ENCODE assay signal across 12 cellular contexts in the genomic region with DNA sequence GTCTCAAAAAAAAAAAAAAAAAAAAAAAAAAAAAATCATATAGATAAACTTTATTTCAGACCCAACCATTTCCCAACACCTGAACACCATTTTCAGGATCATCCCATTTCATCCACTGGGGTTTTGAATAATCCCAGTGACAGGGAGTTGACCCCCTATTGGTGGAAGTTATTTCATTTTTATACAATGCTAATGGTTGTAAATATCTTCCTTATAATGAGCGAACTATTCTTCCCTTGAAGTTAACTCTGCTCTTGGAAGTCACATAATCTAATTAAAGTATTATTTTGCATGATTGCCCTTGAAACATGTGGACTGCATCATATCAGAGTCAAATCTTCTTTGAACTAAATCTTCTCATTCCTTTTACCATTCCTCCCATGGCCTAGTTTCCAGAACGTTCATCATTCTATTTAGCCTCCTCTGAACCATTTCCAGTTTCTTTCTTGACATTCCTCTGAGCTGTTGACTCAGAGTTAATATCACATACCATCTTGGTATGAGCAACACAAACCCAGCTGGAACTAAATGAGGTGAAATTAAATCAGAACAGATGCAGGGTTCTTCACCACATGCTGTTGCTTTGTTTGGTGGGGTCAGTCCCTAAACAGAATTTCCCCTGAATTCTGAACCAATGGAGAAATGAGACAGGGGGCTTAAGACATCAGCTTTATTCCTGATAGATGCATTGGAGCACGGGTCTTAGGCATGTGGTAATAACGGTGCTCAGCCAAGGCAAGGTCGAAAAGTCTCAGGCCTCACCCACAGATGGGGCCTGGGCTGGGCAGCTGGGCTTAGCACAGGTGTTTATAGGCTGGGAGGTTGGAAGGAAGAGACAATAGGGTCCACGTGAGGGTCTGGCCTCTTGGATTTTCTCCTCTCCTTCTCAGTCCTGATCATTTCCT. TPM values are rescaled to one million over a fixed set of nuclear protein-coding genes. Genes with fewer than 3 reads are reported as not detected.
DNase-seq lines count a peak whose midpoint lies in the region; ATAC-seq lines count a peak whose summit lies in the region.
"Had no signal": no experiment of that assay in that cellular context is flagged by ENCODE, and none has a peak within 500 bp of the region (broad histone marks: within the 10 kb centered on the region; RNA-seq: fewer than 3 reads in every experiment).

No MANE protein-coding gene starts in this region.

- DNase-seq in AG08396 (ENCODE audit: low spot score) (peak; percentile 61), NCI-H226 (peak; percentile 61), epidermal melanocyte (ENCODE audit: insufficient read length, low spot score) (peak; percentile 50), mesenchymal stem cell (peak; percentile 40), superior temporal gyrus (ENCODE audit: extremely low spot score) (no peak), GM19240 (ENCODE audit: insufficient read length, low spot score) (no peak)
- no peak for DNase-seq in stimulated activated CD8-positive, alpha-beta memory T cell treated with anti-CD3 and anti-CD28 coated beads, Interleukin-4, amount 100 ng/mL, for 48 hours
- DNase-seq: left ventricle myocardium inferior had no signal

- no peak overlapping the region for H3K23ac ChIP-seq in mesenchymal stem cell (ENCODE audit: low read length in 2 of 2)

- 65% methylated on average over 4 of the region's 6 CpGs for WGBS in mesenchymal stem cell

- no peak overlapping the region for H3K9ac ChIP-seq in mesenchymal stem cell (ENCODE audit: low read length)
- H3K9ac ChIP-seq: KMS-11 had no signal

- H3K4me3 ChIP-seq in mesenchymal stem cell (ENCODE audit: insufficient read depth in 1 of 2, low read depth in 1 of 2, low read length in 2 of 2) = no peak overlapping the region
- H3K4me3 ChIP-seq: gastroesophageal sphincter, left ventricle myocardium inferior had no signal

- no peak overlapping the region for H2BK15ac ChIP-seq in mesenchymal stem cell (ENCODE audit: low read depth, poor library complexity, severe bottlenecking)

- H2AK5ac ChIP-seq in mesenchymal stem cell (ENCODE audit: low read length, severe bottlenecking) = peak overlapping the region; percentile 60

- H4K91ac ChIP-seq in mesenchymal stem cell (ENCODE audit: low read length) = no peak overlapping the region

- no peak overlapping the region for H2BK120ac ChIP-seq in mesenchymal stem cell (ENCODE audit: low read depth, low read length)

- ATAC-seq in HG03354 (IDR thresholded peaks at IDR 0.05; ENCODE audit: poor library complexity, severe bottlenecking, unreplicated experiment) = no peak
- ATAC-seq: gastroesophageal sphincter had no signal

- H4K8ac ChIP-seq in mesenchymal stem cell (ENCODE audit: low read length) = no peak overlapping the region

- H3K4me2 ChIP-seq in mesenchymal stem cell (ENCODE audit: low read length, poor library complexity, severe bottlenecking) = no peak overlapping the region
- H3K4me2 ChIP-seq: KMS-11 had no signal

- peaks cover 10% of the 10 kb centered on the region for H3K4me1 ChIP-seq in mesenchymal stem cell (ENCODE audit: control insufficient read depth, insufficient read depth, low read depth, low read length)
- H3K4me1 ChIP-seq: gastroesophageal sphincter, left ventricle myocardium inferior had no signal

- no peaks in the 10 kb centered on the region for H3K9me3 ChIP-seq in mesenchymal stem cell (ENCODE audit: control insufficient read depth, low read length)
- H3K9me3 ChIP-seq: gastroesophageal sphincter, left ventricle myocardium inferior had no signal

- peaks cover 0 to 22% of the 10 kb centered on the region in 2 experiments for H3K27me3 ChIP-seq in mesenchymal stem cell (ENCODE audit: control insufficient read depth in 1 of 2, insufficient read depth in 1 of 2, low read length in 2 of 2)

- no peak overlapping the region for H3K4ac ChIP-seq in mesenchymal stem cell (ENCODE audit: low read depth in 1 of 2, low read length in 2 of 2)

- no peak overlapping the region for H3K14ac ChIP-seq in mesenchymal stem cell (ENCODE audit: low read length in 2 of 2)

- no peak overlapping the region for H2BK12ac ChIP-seq in mesenchymal stem cell (ENCODE audit: low read length in 2 of 2)

- H2BK5ac ChIP-seq in mesenchymal stem cell (ENCODE audit: low read depth, low read length, poor library complexity, severe bottlenecking) = no peak overlapping the region

- H3K79me1 ChIP-seq in mesenchymal stem cell (replicated peaks; ENCODE audit: low read length, poor library complexity, severe bottlenecking) = peaks cover 8% of the 10 kb centered on the region

- no peak overlapping the region for H3K18ac ChIP-seq in mesenchymal stem cell (ENCODE audit: low read depth in 1 of 2, low read length in 2 of 2)

- H3K27ac ChIP-seq in mesenchymal stem cell (ENCODE audit: low read length, poor library complexity, severe bottlenecking) = peak overlapping the region; percentile 58
- H3K27ac ChIP-seq: gastroesophageal sphincter, KMS-11, left ventricle myocardium inferior had no signal

- H3K36me3 ChIP-seq in mesenchymal stem cell (ENCODE audit: control insufficient read depth in 1 of 2, insufficient read depth in 2 of 2, low read depth in 1 of 2, low read length in 2 of 2) = no peaks in the 10 kb centered on the region
- H3K36me3 ChIP-seq: gastroesophageal sphincter, left ventricle myocardium inferior had no signal

- H2AFZ ChIP-seq in mesenchymal stem cell (ENCODE audit: low read depth, low read length) = no peak overlapping the region

RNA-seq across cellular contexts. Expression of a gene that starts 8.9 kb away (rescaled TPM):
- polyA plus RNA-seq in mesenchymal stem cell (2013, experiment 1 of 2) = 20.7 TPM
- polyA plus RNA-seq in mesenchymal stem cell (2013, experiment 2 of 2) = 21.8 TPM
- polyA plus RNA-seq: H1 had no signal

RNA-seq across cellular contexts. Expression of a gene that starts 32.7 kb away (rescaled TPM):
- polyA plus RNA-seq in mesenchymal stem cell (2013, experiment 1 of 2) = not detected
- polyA plus RNA-seq in mesenchymal stem cell (2013, experiment 2 of 2) = not detected

Comparison
In these comparisons a context has a peak if more than half of its experiments do, and no peak if none do; other contexts are left out.
1. DNase-seq: peak in AG08396 (single experiment), NCI-H226 (single experiment), epidermal melanocyte (single experiment) and mesenchymal stem cell (single experiment); none in stimulated activated CD8-positive, alpha-beta memory T cell treated with anti-CD3 and anti-CD28 coated beads, Interleukin-4, amount 100 ng/mL, for 48 hours (single experiment), superior temporal gyrus (single experiment) and GM19240 (single experiment).